In the genomic region with DNA sequence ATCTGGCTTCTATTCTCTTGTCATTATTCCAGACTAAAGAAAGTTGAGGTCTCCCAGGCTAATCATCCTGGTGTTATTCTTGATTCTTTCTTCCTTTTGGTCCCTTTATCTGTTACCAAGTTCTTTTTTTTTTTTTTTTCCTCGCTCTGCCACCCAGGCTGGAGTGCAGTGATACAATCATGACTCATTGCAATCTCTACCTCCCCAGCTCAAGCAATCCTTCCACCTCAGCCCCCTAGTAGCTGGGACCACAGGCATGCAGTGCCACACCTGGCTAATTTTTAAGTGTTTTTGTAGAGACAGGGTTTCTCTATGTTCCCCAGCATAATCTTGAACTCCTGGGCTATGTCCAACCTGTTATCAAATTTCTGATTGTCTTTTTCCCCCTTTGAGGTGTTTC, we compare ENCODE assay signal across 12 cellular contexts.
DNase-seq lines count a peak whose midpoint lies in the region; ATAC-seq and TF ChIP-seq lines count a peak whose summit lies in the region.
"Had no signal": no experiment of that assay in that cellular context is flagged by ENCODE, and none has a peak within 500 bp of the region (broad histone marks: within the 10 kb centered on the region; RNA-seq: fewer than 3 reads in every experiment).

No MANE protein-coding gene starts in this region.

- intact Hi-C loops in activated CD4-positive, alpha-beta memory T cell treated with anti-CD3 and anti-CD28 coated beads for 36 hours (cut with micrococcal nuclease) = no loop called here

- H3K4me1 ChIP-seq in SJSA1 (replicated peaks) = peaks cover 31% of the 10 kb centered on the region

- peaks cover 29% of the 10 kb centered on the region for H3K36me3 Mint-ChIP-seq in activated CD4-positive, alpha-beta memory T cell treated with anti-CD3 and anti-CD28 coated beads for 36 hours
- peaks cover 38% of the 10 kb centered on the region for H3K36me3 Mint-ChIP-seq in activated CD4-positive, alpha-beta memory T cell treated with anti-CD3 and anti-CD28 coated beads, Interleukin-2, amount 10 ng/mL, durations not matched to agents 7 days and 5 days (ENCODE audit: low read depth)
- peaks cover 12% of the 10 kb centered on the region for H3K36me3 Mint-ChIP-seq in chondrocyte (ENCODE audit: low read depth)
- H3K36me3 Mint-ChIP-seq in stimulated activated naive B cell treated with anti-CD40 and anti-IgM and Interleukin-4, amounts not matched to agents 10 μg/mL and 1 μg/mL and 100 μg/mL, for 72 hours = peaks cover 25 to 39% of the 10 kb centered on the region in 2 donors

- POLR2A ChIA-PET in activated CD4-positive, alpha-beta memory T cell treated with anti-CD3 and anti-CD28 coated beads for 36 hours (lab: Charles Lee) = no interaction called here
- POLR2A ChIA-PET in activated CD4-positive, alpha-beta memory T cell treated with anti-CD3 and anti-CD28 coated beads, Interleukin-2, amount 10 ng/mL, durations not matched to agents 7 days and 5 days (lab: Charles Lee) = interaction anchor here (1.1 kb wide), 1 partner anchor 26 kb away, joined by 3 read pairs; no protein-coding TSS in a partner anchor

- no peak overlapping the region for H3K4me3 ChIP-seq in SJSA1

- DNase-seq in activated CD4-positive, alpha-beta memory T cell treated with anti-CD3 and anti-CD28 coated beads for 36 hours = no peak
- DNase-seq in activated CD4-positive, alpha-beta memory T cell treated with anti-CD3 and anti-CD28 coated beads, Interleukin-2, amount 10 ng/mL, durations not matched to agents 7 days and 5 days = no peak
- peak; percentile 68 to 82 for DNase-seq in SJSA1 (ENCODE audit: low read depth in 1 of 2, low spot score in 2 of 2)
- DNase-seq in chondrocyte (ENCODE audit: low spot score) = no peak
- DNase-seq in stimulated activated naive B cell treated with anti-CD40 and anti-IgM and Interleukin-4, amounts not matched to agents 10 μg/mL and 1 μg/mL and 100 μg/mL, for 72 hours = no peak
- DNase-seq in NCI-H82 treated with DMSO at 0.1 percent for 48 hours (lab: John Stamatoyannopoulos, UW; ENCODE audit: unreplicated experiment) = no peak
- DNase-seq in NCI-H69 (lab: John Stamatoyannopoulos, UW) = no peak
- no peak for DNase-seq in T-helper 9 cell
- DNase-seq: central memory CD4-positive, alpha-beta T cell; COR-L47; erythroblast had no signal

- no peak overlapping the region for H3K4me3 Mint-ChIP-seq in activated CD4-positive, alpha-beta memory T cell treated with anti-CD3 and anti-CD28 coated beads for 36 hours
- no peak overlapping the region for H3K4me3 Mint-ChIP-seq in activated CD4-positive, alpha-beta memory T cell treated with anti-CD3 and anti-CD28 coated beads, Interleukin-2, amount 10 ng/mL, durations not matched to agents 7 days and 5 days
- H3K4me3 Mint-ChIP-seq in chondrocyte (ENCODE audit: unreplicated experiment) = no peak overlapping the region
- no peak overlapping the region for H3K4me3 Mint-ChIP-seq in stimulated activated naive B cell treated with anti-CD40 and anti-IgM and Interleukin-4, amounts not matched to agents 10 μg/mL and 1 μg/mL and 100 μg/mL, for 72 hours

- no peak for TF ChIP-seq CTCF in chondrocyte (IDR thresholded peaks at IDR 0.05)

- peak overlapping the region; percentile 80 for H3K27ac ChIP-seq in SJSA1

- H3K27me3 ChIP-seq in SJSA1 (replicated peaks) = no peaks in the 10 kb centered on the region

- no peaks in the 10 kb centered on the region for H3K9me3 Mint-ChIP-seq in activated CD4-positive, alpha-beta memory T cell treated with anti-CD3 and anti-CD28 coated beads for 36 hours
- peaks cover 3% of the 10 kb centered on the region for H3K9me3 Mint-ChIP-seq in activated CD4-positive, alpha-beta memory T cell treated with anti-CD3 and anti-CD28 coated beads, Interleukin-2, amount 10 ng/mL, durations not matched to agents 7 days and 5 days
- H3K9me3 Mint-ChIP-seq in chondrocyte (ENCODE audit: low read depth) = no peaks in the 10 kb centered on the region
- H3K9me3 Mint-ChIP-seq in stimulated activated naive B cell treated with anti-CD40 and anti-IgM and Interleukin-4, amounts not matched to agents 10 μg/mL and 1 μg/mL and 100 μg/mL, for 72 hours = no peaks in the 10 kb centered on the region

- H3K4me1 Mint-ChIP-seq in activated CD4-positive, alpha-beta memory T cell treated with anti-CD3 and anti-CD28 coated beads for 36 hours (ENCODE audit: low read depth) = peaks cover 5% of the 10 kb centered on the region
- H3K4me1 Mint-ChIP-seq in activated CD4-positive, alpha-beta memory T cell treated with anti-CD3 and anti-CD28 coated beads, Interleukin-2, amount 10 ng/mL, durations not matched to agents 7 days and 5 days = peaks cover 10% of the 10 kb centered on the region
- peaks cover 10% of the 10 kb centered on the region for H3K4me1 Mint-ChIP-seq in chondrocyte (ENCODE audit: low read depth)
- H3K4me1 Mint-ChIP-seq in stimulated activated naive B cell treated with anti-CD40 and anti-IgM and Interleukin-4, amounts not matched to agents 10 μg/mL and 1 μg/mL and 100 μg/mL, for 72 hours = peaks cover 0 to 2% of the 10 kb centered on the region in 2 donors

- no peaks in the 10 kb centered on the region for H3K9me3 ChIP-seq in SJSA1 (replicated peaks)

- peak overlapping the region; percentile 2 for H3K27ac Mint-ChIP-seq in activated CD4-positive, alpha-beta memory T cell treated with anti-CD3 and anti-CD28 coated beads for 36 hours
- H3K27ac Mint-ChIP-seq in activated CD4-positive, alpha-beta memory T cell treated with anti-CD3 and anti-CD28 coated beads, Interleukin-2, amount 10 ng/mL, durations not matched to agents 7 days and 5 days = no peak overlapping the region
- H3K27ac Mint-ChIP-seq in chondrocyte (ENCODE audit: unreplicated experiment) = peak overlapping the region; percentile 68
- H3K27ac Mint-ChIP-seq in stimulated activated naive B cell treated with anti-CD40 and anti-IgM and Interleukin-4, amounts not matched to agents 10 μg/mL and 1 μg/mL and 100 μg/mL, for 72 hours = peak overlapping the region; percentile 65

- 0 out of 2 replicates have a peak, but pooled peaks cover 4% of the 10 kb centered on the region for H3K36me3 ChIP-seq in SJSA1

- no peaks in the 10 kb centered on the region for H3K27me3 Mint-ChIP-seq in activated CD4-positive, alpha-beta memory T cell treated with anti-CD3 and anti-CD28 coated beads for 36 hours
- H3K27me3 Mint-ChIP-seq in activated CD4-positive, alpha-beta memory T cell treated with anti-CD3 and anti-CD28 coated beads, Interleukin-2, amount 10 ng/mL, durations not matched to agents 7 days and 5 days = no peaks in the 10 kb centered on the region
- H3K27me3 Mint-ChIP-seq in chondrocyte (ENCODE audit: low read depth) = no peaks in the 10 kb centered on the region
- H3K27me3 Mint-ChIP-seq in stimulated activated naive B cell treated with anti-CD40 and anti-IgM and Interleukin-4, amounts not matched to agents 10 μg/mL and 1 μg/mL and 100 μg/mL, for 72 hours = no peaks in the 10 kb centered on the region

- no peak for ATAC-seq in stimulated activated naive B cell treated with anti-CD40 and anti-IgM and Interleukin-4, amounts not matched to agents 10 μg/mL and 1 μg/mL and 100 μg/mL, for 72 hours (replicated peaks)
- ATAC-seq: activated CD4-positive, CD25-positive, alpha-beta regulatory T cell treated with anti-CD3 and anti-CD28 coated beads, Interleukin-2, amount 50 U/mL, for 24 hours had no signal

- CTCF ChIA-PET in activated CD4-positive, alpha-beta memory T cell treated with anti-CD3 and anti-CD28 coated beads for 36 hours (lab: Charles Lee) = no interaction called here
- CTCF ChIA-PET in activated CD4-positive, alpha-beta memory T cell treated with anti-CD3 and anti-CD28 coated beads, Interleukin-2, amount 10 ng/mL, durations not matched to agents 7 days and 5 days (lab: Charles Lee) = no interaction called here

Comparison
In these comparisons a context has a peak if more than half of its experiments do, and no peak if none do; other contexts are left out.
1. DNase-seq: peak in SJSA1 (2 of 2); none in activated CD4-positive, alpha-beta memory T cell treated with anti-CD3 and anti-CD28 coated beads for 36 hours (single experiment), activated CD4-positive, alpha-beta memory T cell treated with anti-CD3 and anti-CD28 coated beads, Interleukin-2, amount 10 ng/mL, durations not matched to agents 7 days and 5 days (single experiment), chondrocyte (single experiment), stimulated activated naive B cell treated with anti-CD40 and anti-IgM and Interleukin-4, amounts not matched to agents 10 μg/mL and 1 μg/mL and 100 μg/mL, for 72 hours (single experiment), NCI-H82 treated with DMSO at 0.1 percent for 48 hours (single experiment), NCI-H69 (single experiment) and T-helper 9 cell (single experiment).